1 cellular context compared by ENCODE assay signal in the genomic region with DNA sequence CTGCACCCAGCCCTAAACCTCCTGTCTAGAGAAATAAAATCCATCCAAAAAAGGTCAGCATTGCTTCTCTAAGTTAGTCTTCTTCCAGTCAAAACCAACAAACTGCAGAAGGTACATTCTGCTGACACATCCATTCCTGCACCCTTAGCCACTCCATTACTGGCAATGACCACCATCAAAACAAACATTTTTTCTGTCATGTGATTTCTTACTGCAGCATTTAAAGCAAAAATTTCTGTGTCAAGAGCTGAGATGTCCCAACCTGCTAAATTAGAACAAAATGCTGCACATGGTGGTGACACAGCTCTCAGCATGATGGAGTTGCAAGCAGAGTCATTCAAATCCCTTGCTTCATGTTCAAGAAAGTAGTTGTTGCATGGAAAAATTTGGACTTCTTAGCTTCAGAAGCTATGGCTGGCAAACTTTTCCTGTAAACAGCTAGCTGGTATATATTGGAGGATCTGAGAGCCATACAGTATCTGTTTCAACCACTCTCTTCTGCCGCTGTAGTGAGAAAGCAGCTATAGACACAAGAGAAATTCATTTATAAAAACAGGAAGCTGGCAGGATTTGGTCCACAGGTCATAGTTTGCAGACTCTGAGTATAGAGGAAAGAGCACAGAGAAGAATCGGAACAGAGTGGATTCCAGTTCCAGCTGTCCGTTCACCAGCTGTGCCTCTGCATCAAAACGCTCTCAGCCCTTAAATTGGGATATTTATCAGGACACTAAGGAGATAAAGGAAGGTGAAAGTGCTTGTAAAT.
TF ChIP-seq lines count a peak whose summit lies in the region.

No MANE protein-coding gene starts in this region.

TF ChIP-seq in WTC11, 78 proteins besides CTCF, POLR2A, EP300 and RAD21 (continued from another document):
- TF ChIP-seq, protein P1, sequence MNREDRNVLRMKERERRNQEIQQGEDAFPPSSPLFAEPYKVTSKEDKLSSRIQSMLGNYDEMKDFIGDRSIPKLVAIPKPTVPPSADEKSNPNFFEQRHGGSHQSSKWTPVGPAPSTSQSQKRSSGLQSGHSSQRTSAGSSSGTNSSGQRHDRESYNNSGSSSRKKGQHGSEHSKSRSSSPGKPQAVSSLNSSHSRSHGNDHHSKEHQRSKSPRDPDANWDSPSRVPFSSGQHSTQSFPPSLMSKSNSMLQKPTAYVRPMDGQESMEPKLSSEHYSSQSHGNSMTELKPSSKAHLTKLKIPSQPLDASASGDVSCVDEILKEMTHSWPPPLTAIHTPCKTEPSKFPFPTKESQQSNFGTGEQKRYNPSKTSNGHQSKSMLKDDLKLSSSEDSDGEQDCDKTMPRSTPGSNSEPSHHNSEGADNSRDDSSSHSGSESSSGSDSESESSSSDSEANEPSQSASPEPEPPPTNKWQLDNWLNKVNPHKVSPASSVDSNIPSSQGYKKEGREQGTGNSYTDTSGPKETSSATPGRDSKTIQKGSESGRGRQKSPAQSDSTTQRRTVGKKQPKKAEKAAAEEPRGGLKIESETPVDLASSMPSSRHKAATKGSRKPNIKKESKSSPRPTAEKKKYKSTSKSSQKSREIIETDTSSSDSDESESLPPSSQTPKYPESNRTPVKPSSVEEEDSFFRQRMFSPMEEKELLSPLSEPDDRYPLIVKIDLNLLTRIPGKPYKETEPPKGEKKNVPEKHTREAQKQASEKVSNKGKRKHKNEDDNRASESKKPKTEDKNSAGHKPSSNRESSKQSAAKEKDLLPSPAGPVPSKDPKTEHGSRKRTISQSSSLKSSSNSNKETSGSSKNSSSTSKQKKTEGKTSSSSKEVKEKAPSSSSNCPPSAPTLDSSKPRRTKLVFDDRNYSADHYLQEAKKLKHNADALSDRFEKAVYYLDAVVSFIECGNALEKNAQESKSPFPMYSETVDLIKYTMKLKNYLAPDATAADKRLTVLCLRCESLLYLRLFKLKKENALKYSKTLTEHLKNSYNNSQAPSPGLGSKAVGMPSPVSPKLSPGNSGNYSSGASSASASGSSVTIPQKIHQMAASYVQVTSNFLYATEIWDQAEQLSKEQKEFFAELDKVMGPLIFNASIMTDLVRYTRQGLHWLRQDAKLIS (CRISPR knock-in tag; IDR thresholded peaks at IDR 0.05; ENCODE audit: borderline replicate concordance), result no peak
- no peak for TF ChIP-seq TP53 (CRISPR knock-in tag; IDR thresholded peaks at IDR 0.05)
- TF ChIP-seq NR3C1 (CRISPR knock-in tag; conservative IDR thresholded peaks at IDR 0.05; ENCODE audit: low read depth), result no peak
- no peak for TF ChIP-seq ZNF423 (CRISPR knock-in tag; IDR thresholded peaks at IDR 0.05)
- TF ChIP-seq HMGA2 (CRISPR knock-in tag; IDR thresholded peaks at IDR 0.05), result no peak
- TF ChIP-seq, protein P2, sequence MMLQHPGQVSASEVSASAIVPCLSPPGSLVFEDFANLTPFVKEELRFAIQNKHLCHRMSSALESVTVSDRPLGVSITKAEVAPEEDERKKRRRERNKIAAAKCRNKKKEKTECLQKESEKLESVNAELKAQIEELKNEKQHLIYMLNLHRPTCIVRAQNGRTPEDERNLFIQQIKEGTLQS (CRISPR knock-in tag; conservative IDR thresholded peaks at IDR 0.05), result no peak
- TF ChIP-seq, protein P3, sequence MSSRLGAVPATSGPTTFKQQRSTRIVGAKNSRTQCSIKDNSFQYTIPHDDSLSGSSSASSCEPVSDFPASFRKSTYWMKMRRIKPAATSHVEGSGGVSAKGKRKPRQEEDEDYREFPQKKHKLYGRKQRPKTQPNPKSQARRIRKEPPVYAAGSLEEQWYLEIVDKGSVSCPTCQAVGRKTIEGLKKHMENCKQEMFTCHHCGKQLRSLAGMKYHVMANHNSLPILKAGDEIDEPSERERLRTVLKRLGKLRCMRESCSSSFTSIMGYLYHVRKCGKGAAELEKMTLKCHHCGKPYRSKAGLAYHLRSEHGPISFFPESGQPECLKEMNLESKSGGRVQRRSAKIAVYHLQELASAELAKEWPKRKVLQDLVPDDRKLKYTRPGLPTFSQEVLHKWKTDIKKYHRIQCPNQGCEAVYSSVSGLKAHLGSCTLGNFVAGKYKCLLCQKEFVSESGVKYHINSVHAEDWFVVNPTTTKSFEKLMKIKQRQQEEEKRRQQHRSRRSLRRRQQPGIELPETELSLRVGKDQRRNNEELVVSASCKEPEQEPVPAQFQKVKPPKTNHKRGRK (CRISPR knock-in tag; IDR thresholded peaks at IDR 0.05; ENCODE audit: borderline replicate concordance), result no peak
- TF ChIP-seq, protein P4, sequence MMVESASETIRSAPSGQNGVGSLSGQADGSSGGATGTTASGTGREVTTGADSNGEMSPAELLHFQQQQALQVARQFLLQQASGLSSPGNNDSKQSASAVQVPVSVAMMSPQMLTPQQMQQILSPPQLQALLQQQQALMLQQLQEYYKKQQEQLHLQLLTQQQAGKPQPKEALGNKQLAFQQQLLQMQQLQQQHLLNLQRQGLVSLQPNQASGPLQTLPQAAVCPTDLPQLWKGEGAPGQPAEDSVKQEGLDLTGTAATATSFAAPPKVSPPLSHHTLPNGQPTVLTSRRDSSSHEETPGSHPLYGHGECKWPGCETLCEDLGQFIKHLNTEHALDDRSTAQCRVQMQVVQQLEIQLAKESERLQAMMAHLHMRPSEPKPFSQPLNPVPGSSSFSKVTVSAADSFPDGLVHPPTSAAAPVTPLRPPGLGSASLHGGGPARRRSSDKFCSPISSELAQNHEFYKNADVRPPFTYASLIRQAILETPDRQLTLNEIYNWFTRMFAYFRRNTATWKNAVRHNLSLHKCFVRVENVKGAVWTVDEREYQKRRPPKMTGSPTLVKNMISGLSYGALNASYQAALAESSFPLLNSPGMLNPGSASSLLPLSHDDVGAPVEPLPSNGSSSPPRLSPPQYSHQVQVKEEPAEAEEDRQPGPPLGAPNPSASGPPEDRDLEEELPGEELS (CRISPR knock-in tag; IDR thresholded peaks at IDR 0.05), result no peak
- TF ChIP-seq FOXP1 (CRISPR knock-in tag; IDR thresholded peaks at IDR 0.05; ENCODE audit: borderline replicate concordance), result no peak
TF ChIP-seq in WTC11: peak in this region for 0.
